15 cellular contexts compared by ENCODE assay signal in the genomic region with DNA sequence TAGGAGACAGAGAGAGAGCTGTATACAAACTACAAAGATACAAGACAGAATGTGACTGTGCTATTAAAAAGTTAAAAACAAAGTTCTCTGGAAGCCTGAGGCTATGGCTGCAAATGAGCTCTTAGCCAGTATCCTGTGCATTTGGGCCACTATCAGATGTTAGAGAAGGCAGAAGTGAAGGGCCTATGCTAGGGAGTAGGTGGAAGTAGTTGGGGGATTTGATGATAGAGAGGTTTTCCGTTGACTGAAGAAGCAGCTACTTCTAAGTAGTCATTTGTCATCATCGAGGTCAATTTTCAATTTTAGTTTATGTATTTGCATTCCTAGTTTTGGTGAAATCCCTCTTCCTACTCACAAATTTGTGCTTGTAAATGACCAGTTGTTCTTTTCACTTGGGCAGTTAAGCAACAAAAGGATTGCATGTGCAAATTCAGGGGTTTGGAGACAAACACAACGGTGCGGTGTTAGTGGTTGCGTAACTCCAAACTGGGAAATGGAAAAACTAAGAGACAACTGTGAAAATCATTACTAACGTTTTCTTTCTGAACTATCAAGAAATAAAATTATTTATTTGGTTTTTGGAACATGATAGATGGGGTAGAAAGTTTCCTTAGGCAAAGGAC. TPM values are rescaled to one million over a fixed set of nuclear protein-coding genes. Genes with fewer than 3 reads are reported as not detected.
DNase-seq lines count a peak whose midpoint lies in the region; ATAC-seq and TF ChIP-seq lines count a peak whose summit lies in the region.
"Had no signal": no experiment of that assay in that cellular context is flagged by ENCODE, and none has a peak within 500 bp of the region (broad histone marks: within the 10 kb centered on the region; RNA-seq: fewer than 3 reads in every experiment).

No MANE protein-coding gene starts in this region.

- peak overlapping the region; percentile 57 for H3K27ac Mint-ChIP-seq in activated naive CD4-positive, alpha-beta T cell treated with anti-CD3 and anti-CD28 coated beads, Interleukin-2, amount 50 U/mL, for 24 hours
- H3K27ac Mint-ChIP-seq in activated B cell treated with CpG ODN at 0.5 μM for 24 hours: no peak overlapping the region

- WGBS in liver: 38% methylated on average over 6 of the region's 6 CpGs
- 49 to 59% methylated on average over 6 of the region's 6 CpGs for WGBS in tibial nerve, 2 donors

- TF ChIP-seq EP300 in tibial nerve (IDR thresholded peaks at IDR 0.05): peak; percentile 31 to 84

- no peak overlapping the region for H3K4me3 Mint-ChIP-seq in activated naive CD4-positive, alpha-beta T cell treated with anti-CD3 and anti-CD28 coated beads, Interleukin-2, amount 50 U/mL, for 24 hours
- peak overlapping the region; percentile 50 for H3K4me3 Mint-ChIP-seq in activated B cell treated with CpG ODN at 0.5 μM for 24 hours

- intact Hi-C loops in activated B cell treated with CpG ODN at 0.5 μM for 24 hours (cut with micrococcal nuclease): no loop called here

- H3K27me3 Mint-ChIP-seq in activated naive CD4-positive, alpha-beta T cell treated with anti-CD3 and anti-CD28 coated beads, Interleukin-2, amount 50 U/mL, for 24 hours: no peaks in the 10 kb centered on the region
- no peaks in the 10 kb centered on the region for H3K27me3 Mint-ChIP-seq in activated B cell treated with CpG ODN at 0.5 μM for 24 hours

- H3K9me3 Mint-ChIP-seq in activated naive CD4-positive, alpha-beta T cell treated with anti-CD3 and anti-CD28 coated beads, Interleukin-2, amount 50 U/mL, for 24 hours: no peaks in the 10 kb centered on the region
- no peaks in the 10 kb centered on the region for H3K9me3 Mint-ChIP-seq in activated B cell treated with CpG ODN at 0.5 μM for 24 hours

- H3K9me3 ChIP-seq in liver (ENCODE audit: control insufficient read depth in 4 of 4, low read length in 3 of 4) (no peaks in the 10 kb centered on the region), tibial nerve (no peaks in the 10 kb centered on the region)

- no peaks in the 10 kb centered on the region for H3K27me3 ChIP-seq in liver (ENCODE audit: control insufficient read depth in 4 of 4, insufficient read depth in 4 of 4, low read length in 3 of 4)
- no peaks in the 10 kb centered on the region for H3K27me3 ChIP-seq in tibial nerve

- H3K4me1 Mint-ChIP-seq in activated naive CD4-positive, alpha-beta T cell treated with anti-CD3 and anti-CD28 coated beads, Interleukin-2, amount 50 U/mL, for 24 hours: peaks cover 49% of the 10 kb centered on the region
- peaks cover 41% of the 10 kb centered on the region for H3K4me1 Mint-ChIP-seq in activated B cell treated with CpG ODN at 0.5 μM for 24 hours

- peaks cover 0 to 8% (median 5%) of the 10 kb centered on the region in 4 donors for H3K4me1 ChIP-seq in liver (ENCODE audit: control insufficient read depth in 4 of 4, insufficient read depth in 4 of 4, low read length in 3 of 4)
- H3K4me1 ChIP-seq in tibial nerve: peaks cover 0 to 16% (median 7%) of the 10 kb centered on the region in 4 donors

- H3K36me3 ChIP-seq in liver (ENCODE audit: control insufficient read depth in 4 of 4, insufficient read depth in 3 of 4, low read depth in 1 of 4, low read length in 3 of 4) (no peaks in the 10 kb centered on the region), tibial nerve (no peaks in the 10 kb centered on the region)

- CTCF ChIA-PET in activated B cell treated with CpG ODN at 0.5 μM for 24 hours (lab: Charles Lee): interaction anchor here (0.9 to 1.4 kb wide), 3 partner anchors 12 to 136 kb away, joined by 3 to 4 read pairs (median 4); no protein-coding TSS in a partner anchor

- no peak overlapping the region for H3K4me3 ChIP-seq in liver (ENCODE audit: low read depth in 1 of 3, low read length in 3 of 3)
- no peak overlapping the region for H3K4me3 ChIP-seq in tibial nerve

- H3K27ac ChIP-seq in liver (ENCODE audit: low read depth in 1 of 2, low read length in 2 of 2) (peak overlapping the region; percentile 68 to 70), tibial nerve (peak overlapping the region in 2 of 4 donors; percentile 39 to 63)

- peak; percentile 51 to 62 for TF ChIP-seq RAD21 in liver (IDR thresholded peaks at IDR 0.05)

- no peaks in the 10 kb centered on the region for H3K36me3 Mint-ChIP-seq in activated naive CD4-positive, alpha-beta T cell treated with anti-CD3 and anti-CD28 coated beads, Interleukin-2, amount 50 U/mL, for 24 hours
- no peaks in the 10 kb centered on the region for H3K36me3 Mint-ChIP-seq in activated B cell treated with CpG ODN at 0.5 μM for 24 hours (ENCODE audit: low read depth)

- H3K9ac ChIP-seq in liver (ENCODE audit: low read depth in 1 of 2, low read length in 2 of 2): no peak overlapping the region

- DNase-seq in activated naive CD4-positive, alpha-beta T cell treated with anti-CD3 and anti-CD28 coated beads, Interleukin-2, amount 50 U/mL, for 16 hours: no peak
- DNase-seq in activated B cell treated with CpG ODN at 0.5 μM for 24 hours: no peak
- peak in 1 of 2 donors; percentile 51 for DNase-seq in tibial nerve (ENCODE audit: low spot score in 2 of 2)
- DNase-seq in NCI-H1930 (lab: John Stamatoyannopoulos, UW): no peak
- DNase-seq in HCEC 1CT: no peak
- DNase-seq: activated T-cell treated with anti-CD3 and anti-CD28 coated beads, Interleukin-2, amount 50 U/mL, for 48 hours; caudate nucleus; DND-41; kidney; NCI-H446; stimulated activated CD4-positive, alpha-beta T cell treated with anti-CD3 and anti-CD28 coated beads, Interleukin-2, amount 100 ng/mL, for 24 hours had no signal

- no peak for TF ChIP-seq POLR2A in tibial nerve (IDR thresholded peaks at IDR 0.05)

- POLR2A ChIA-PET in activated B cell treated with CpG ODN at 0.5 μM for 24 hours (lab: Charles Lee): interaction anchor here (0.7 to 2.4 kb wide), 10 partner anchors 11 to 135 kb away, joined by 3 to 8 read pairs (median 4); no protein-coding TSS in a partner anchor

- ATAC-seq in activated B cell treated with CpG ODN at 0.5 μM for 24 hours (ENCODE audit: low read depth) (peak; percentile 18), HG02588 (IDR thresholded peaks at IDR 0.05; ENCODE audit: unreplicated experiment) (no peak)
- ATAC-seq: esophagus mucosa had no signal

- no peak for TF ChIP-seq CTCF in activated B cell treated with CpG ODN at 0.5 μM for 24 hours (IDR thresholded peaks at IDR 0.05)
- TF ChIP-seq CTCF in liver (IDR thresholded peaks at IDR 0.05; ENCODE audit: low read depth, low read length, missing input control): no peak
- no peak for TF ChIP-seq CTCF in tibial nerve (IDR thresholded peaks at IDR 0.05)

TF ChIP-seq in liver, 16 proteins besides CTCF, POLR2A, EP300 and RAD21 (continues in another document):
- TF ChIP-seq FOXA2 (IDR thresholded peaks at IDR 0.05): peak; percentile 22
- TF ChIP-seq, protein P1, sequence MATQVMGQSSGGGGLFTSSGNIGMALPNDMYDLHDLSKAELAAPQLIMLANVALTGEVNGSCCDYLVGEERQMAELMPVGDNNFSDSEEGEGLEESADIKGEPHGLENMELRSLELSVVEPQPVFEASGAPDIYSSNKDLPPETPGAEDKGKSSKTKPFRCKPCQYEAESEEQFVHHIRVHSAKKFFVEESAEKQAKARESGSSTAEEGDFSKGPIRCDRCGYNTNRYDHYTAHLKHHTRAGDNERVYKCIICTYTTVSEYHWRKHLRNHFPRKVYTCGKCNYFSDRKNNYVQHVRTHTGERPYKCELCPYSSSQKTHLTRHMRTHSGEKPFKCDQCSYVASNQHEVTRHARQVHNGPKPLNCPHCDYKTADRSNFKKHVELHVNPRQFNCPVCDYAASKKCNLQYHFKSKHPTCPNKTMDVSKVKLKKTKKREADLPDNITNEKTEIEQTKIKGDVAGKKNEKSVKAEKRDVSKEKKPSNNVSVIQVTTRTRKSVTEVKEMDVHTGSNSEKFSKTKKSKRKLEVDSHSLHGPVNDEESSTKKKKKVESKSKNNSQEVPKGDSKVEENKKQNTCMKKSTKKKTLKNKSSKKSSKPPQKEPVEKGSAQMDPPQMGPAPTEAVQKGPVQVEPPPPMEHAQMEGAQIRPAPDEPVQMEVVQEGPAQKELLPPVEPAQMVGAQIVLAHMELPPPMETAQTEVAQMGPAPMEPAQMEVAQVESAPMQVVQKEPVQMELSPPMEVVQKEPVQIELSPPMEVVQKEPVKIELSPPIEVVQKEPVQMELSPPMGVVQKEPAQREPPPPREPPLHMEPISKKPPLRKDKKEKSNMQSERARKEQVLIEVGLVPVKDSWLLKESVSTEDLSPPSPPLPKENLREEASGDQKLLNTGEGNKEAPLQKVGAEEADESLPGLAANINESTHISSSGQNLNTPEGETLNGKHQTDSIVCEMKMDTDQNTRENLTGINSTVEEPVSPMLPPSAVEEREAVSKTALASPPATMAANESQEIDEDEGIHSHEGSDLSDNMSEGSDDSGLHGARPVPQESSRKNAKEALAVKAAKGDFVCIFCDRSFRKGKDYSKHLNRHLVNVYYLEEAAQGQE (IDR thresholded peaks at IDR 0.05): no peak
- no peak for TF ChIP-seq GABPA (IDR thresholded peaks at IDR 0.05 in 1 of 2, conservative IDR thresholded peaks at IDR 0.05 in 1 of 2)
- TF ChIP-seq, protein P2, sequence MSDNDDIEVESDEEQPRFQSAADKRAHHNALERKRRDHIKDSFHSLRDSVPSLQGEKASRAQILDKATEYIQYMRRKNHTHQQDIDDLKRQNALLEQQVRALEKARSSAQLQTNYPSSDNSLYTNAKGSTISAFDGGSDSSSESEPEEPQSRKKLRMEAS (IDR thresholded peaks at IDR 0.05): peak; percentile 66
- TF ChIP-seq, protein P3, sequence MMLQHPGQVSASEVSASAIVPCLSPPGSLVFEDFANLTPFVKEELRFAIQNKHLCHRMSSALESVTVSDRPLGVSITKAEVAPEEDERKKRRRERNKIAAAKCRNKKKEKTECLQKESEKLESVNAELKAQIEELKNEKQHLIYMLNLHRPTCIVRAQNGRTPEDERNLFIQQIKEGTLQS (IDR thresholded peaks at IDR 0.05): peak; percentile 75
- TF ChIP-seq RXRA (IDR thresholded peaks at IDR 0.05): peak in 1 of 2 donors; percentile 66
- peak; percentile 58 for TF ChIP-seq YY1 (IDR thresholded peaks at IDR 0.05)
- no peak for TF ChIP-seq TAF1 (conservative IDR thresholded peaks at IDR 0.05)
- peak in 1 of 2 donors; percentile 80 for TF ChIP-seq EGR1 (IDR thresholded peaks at IDR 0.05; ENCODE audit: low read depth in 2 of 2)
- TF ChIP-seq FOXA1 (IDR thresholded peaks at IDR 0.05): no peak
- TF ChIP-seq HNF4G (IDR thresholded peaks at IDR 0.05): no peak

RNA-seq across cellular contexts. Expression of a gene that starts 48.5 kb away (rescaled TPM):
- total RNA-seq in activated B cell treated with CpG ODN at 0.5 μM for 24 hours (81.4 and 93.1 TPM in 2 replicates), liver (10 to 100 TPM in 1 of 2 donors, 1 to 10 TPM in 1; 9.1 to 21.3 TPM), tibial nerve (10 to 100 TPM; 18.4 to 31.0 (median 24.6) TPM)
- polyA plus RNA-seq in liver: 1 to 10 TPM; 4.5 to 5.7 TPM
